ENCODE assay signal across 8 cellular contexts in genomic region chr1:169105087-169105433, GRCh38. TPM values are rescaled to one million over a fixed set of nuclear protein-coding genes. Genes with fewer than 3 reads are reported as not detected.
DNase-seq lines count a peak whose midpoint lies in the region; ATAC-seq and TF ChIP-seq lines count a peak whose summit lies in the region.

No MANE protein-coding gene starts in this region.

- no peaks in the 10 kb centered on the region for H3K27me3 ChIP-seq in HAP-1 (ENCODE audit: low read depth)
- no peaks in the 10 kb centered on the region for H3K27me3 ChIP-seq in gastroesophageal sphincter
- no peaks in the 10 kb centered on the region for H3K27me3 ChIP-seq in sigmoid colon

- TF ChIP-seq POLR2A in gastroesophageal sphincter (IDR thresholded peaks at IDR 0.05) (no peak), sigmoid colon (IDR thresholded peaks at IDR 0.05) (no peak)

- intact Hi-C loops in sigmoid colon (cut with DNase I): loop anchor here (5.0 to 10.0 kb wide), 6 partner anchors 242 to 880 kb away; partner anchors contain the start of gene SFT2D2

- H3K4me3 ChIP-seq in HAP-1 (peak overlapping the region; percentile 91), gastroesophageal sphincter (peak overlapping the region in 1 of 2 donors; percentile 94), sigmoid colon (peak overlapping the region in 2 of 4 donors; percentile 69 to 96)

- H3K4me1 ChIP-seq in HAP-1: peaks cover 32% of the 10 kb centered on the region
- H3K4me1 ChIP-seq in gastroesophageal sphincter: peaks cover 0 to 55% (median 12%) of the 10 kb centered on the region in 3 donors
- peaks cover 0 to 38% (median 27%) of the 10 kb centered on the region in 4 donors for H3K4me1 ChIP-seq in sigmoid colon

- in situ Hi-C loops in HAP-1 (cut with MboI; ENCODE audit: low sequenced_read_pairs): loop anchor here (10.0 to 25.0 kb wide), 4 partner anchors 93 to 493 kb away; partner anchors contain the start of genes BLZF1, NME7 and SLC19A2

- H3K36me3 ChIP-seq in HAP-1 (replicated peaks): no peaks in the 10 kb centered on the region; the same call in 1 of the 2 replicates
- no peaks in the 10 kb centered on the region for H3K36me3 ChIP-seq in gastroesophageal sphincter
- H3K36me3 ChIP-seq in sigmoid colon: no peaks in the 10 kb centered on the region

- CTCF ChIA-PET in RWPE1 (lab: Yijun Ruan, JAX): no interaction called here

- 46 to 80% methylated on average over 3 to 4 of the region's 6 CpGs for WGBS in gastroesophageal sphincter (ENCODE audit: low coverage in 1 of 2), 2 donors
- WGBS in sigmoid colon, 2 donors: 22 to 64% methylated on average over 6 of the region's 6 CpGs

- H3K9me3 ChIP-seq in HAP-1 (no peaks in the 10 kb centered on the region), gastroesophageal sphincter (no peaks in the 10 kb centered on the region), sigmoid colon (no peaks in the 10 kb centered on the region)

- no peak for TF ChIP-seq EP300 in gastroesophageal sphincter (IDR thresholded peaks at IDR 0.05)
- TF ChIP-seq EP300 in sigmoid colon (IDR thresholded peaks at IDR 0.05): no peak

- H3K27ac ChIP-seq in RWPE1 (peak overlapping the region; percentile 91), gastroesophageal sphincter (peak overlapping the region in 3 of 4 donors; percentile 91 to 96 (median 95)), sigmoid colon (peak overlapping the region; percentile 96 to 97 (median 97))

- POLR2A ChIA-PET in RWPE1 (lab: Yijun Ruan, JAX; ENCODE audit: low non-redundant PET): no interaction called here

- ATAC-seq in gastroesophageal sphincter (no peak), GM19035 (IDR thresholded peaks at IDR 0.05; ENCODE audit: unreplicated experiment) (no peak), GM18498 (IDR thresholded peaks at IDR 0.05; ENCODE audit: unreplicated experiment) (no peak)

- DNase-seq in HAP-1 (ENCODE audit: low spot score in 2 of 2): no peak
- DNase-seq in RWPE1 (ENCODE audit: low spot score): no peak
- no peak for DNase-seq in sigmoid colon
- DNase-seq in COLO829 (ENCODE audit: low spot score): no peak
- no peak for DNase-seq in effector CD8-positive, alpha-beta T cell (lab: John Stamatoyannopoulos, UW)

- TF ChIP-seq CTCF in RWPE1 (conservative IDR thresholded peaks at IDR 0.05; ENCODE audit: low read depth): no peak
- TF ChIP-seq CTCF in gastroesophageal sphincter (IDR thresholded peaks at IDR 0.05): no peak
- TF ChIP-seq CTCF in sigmoid colon (IDR thresholded peaks at IDR 0.05): no peak

RNA-seq across cellular contexts. Expression of gene ATP1B1, which starts 1.4 kb away (rescaled TPM):
- total RNA-seq in gastroesophageal sphincter: 100 to 1,000 TPM in 2 of 4 donors, 10 to 100 TPM in 2; 94.8 to 137 (median 103) TPM
- total RNA-seq in sigmoid colon: 100 to 1,000 TPM in 3 of 4 donors, 10 to 100 TPM in 1; 92.4 to 118 (median 109) TPM
- 100 to 1,000 TPM in 1 of 3 donors, 10 to 100 TPM in 2; 54.7 to 259 (median 79.1) TPM for polyA plus RNA-seq in sigmoid colon
